In genomic region chr16:85960486-85961046, GRCh38 we compare ENCODE assay signal across 31 cellular contexts.
"Had no signal": no experiment of that assay in that cellular context is flagged by ENCODE, and none has a peak within 500 bp of the region (broad histone marks: within the 10 kb centered on the region; RNA-seq: fewer than 3 reads in every experiment).

No MANE protein-coding gene starts in this region.

- H3K9me3 ChIP-seq: ascending aorta, breast epithelium, colonic mucosa, esophagus squamous epithelium, gastroesophageal sphincter had no signal

- H3K4me1 ChIP-seq: ascending aorta, breast epithelium, colonic mucosa had no signal

- H3K27ac ChIP-seq: ascending aorta, breast epithelium, cardiac muscle cell, colonic mucosa, epithelial cell of prostate, esophagus squamous epithelium, gastroesophageal sphincter had no signal

- FAIRE-seq: endometrium, endothelial cell of umbilical vein had no signal

- H3K4me3 ChIP-seq: ascending aorta, breast epithelium, cardiac muscle cell, colonic mucosa, esophagus squamous epithelium, gastroesophageal sphincter had no signal

- ATAC-seq: activated CD4-positive, alpha-beta T cell treated with anti-CD3 and anti-CD28 coated beads for 36 hours; activated naive CD4-positive, alpha-beta T cell treated with anti-CD3 and anti-CD28 coated beads, Interleukin-2, amount 50 U/mL, for 72 hours; activated T-cell treated with anti-CD3 and anti-CD28 coated beads, Interleukin-2, amount 50 U/mL, for 72 hours; gastroesophageal sphincter; T-helper 17 cell had no signal

- H3K27me3 ChIP-seq: ascending aorta, cardiac muscle cell, colonic mucosa had no signal

- H3K36me3 ChIP-seq: ascending aorta, breast epithelium, cardiac muscle cell, colonic mucosa, esophagus squamous epithelium, gastroesophageal sphincter had no signal

- DNase-seq: activated CD4-positive, alpha-beta memory T cell treated with anti-CD3 and anti-CD28 coated beads, Interleukin-2, amount 10 ng/mL, durations not matched to agents 7 days and 5 days; activated CD4-positive, alpha-beta T cell treated with anti-CD3 and anti-CD28 coated beads for 36 hours; activated CD4-positive, alpha-beta T cell treated with anti-CD3 and anti-CD28 coated beads, Interleukin-2, amount 10 ng/mL, durations not matched to agents 24 days and 14 days; activated CD4-positive, alpha-beta T cell treated with anti-CD3 and anti-CD28 coated beads, Interleukin-2, amount 50 U/mL, for 4 hours; activated CD4-positive, CD25-positive, alpha-beta regulatory T cell; activated CD4-positive, CD25-positive, alpha-beta regulatory T cell treated with anti-CD3 and anti-CD28 coated beads, Interleukin-2, amount 50 U/mL, for 72 hours; activated CD8-positive, alpha-beta memory T cell treated with anti-CD3 and anti-CD28 coated beads, Interleukin-2, amount 50 U/mL, for 48 hours; activated gamma-delta T cell; activated naive CD4-positive, alpha-beta T cell; activated naive CD4-positive, alpha-beta T cell treated with anti-CD3 and anti-CD28 coated beads, Interleukin-2, amount 10 ng/mL, durations not matched to agents 7 days and 5 days; activated naive CD8-positive, alpha-beta T cell treated with anti-CD3 and anti-CD28 coated beads, Interleukin-2, amount 10 ng/mL, durations not matched to agents 7 days and 5 days; activated T-cell treated with anti-CD3 and anti-CD28 coated beads for 4 hours; activated T-cell treated with anti-CD3 and anti-CD28 coated beads, Interleukin-2, amount 50 U/mL, for 24 hours; activated T-cell treated with anti-CD3 and anti-CD28 coated beads, Interleukin-2, amount 50 U/mL, for 72 hours; central memory CD4-positive, alpha-beta T cell; cerebellar nuclear complex; colonic mucosa; effector CD8-positive, alpha-beta T cell; esophagus squamous epithelium; foreskin melanocyte; T-helper 1 cell; T-helper 17 cell; T1000 had no signal
